In the genomic region with DNA sequence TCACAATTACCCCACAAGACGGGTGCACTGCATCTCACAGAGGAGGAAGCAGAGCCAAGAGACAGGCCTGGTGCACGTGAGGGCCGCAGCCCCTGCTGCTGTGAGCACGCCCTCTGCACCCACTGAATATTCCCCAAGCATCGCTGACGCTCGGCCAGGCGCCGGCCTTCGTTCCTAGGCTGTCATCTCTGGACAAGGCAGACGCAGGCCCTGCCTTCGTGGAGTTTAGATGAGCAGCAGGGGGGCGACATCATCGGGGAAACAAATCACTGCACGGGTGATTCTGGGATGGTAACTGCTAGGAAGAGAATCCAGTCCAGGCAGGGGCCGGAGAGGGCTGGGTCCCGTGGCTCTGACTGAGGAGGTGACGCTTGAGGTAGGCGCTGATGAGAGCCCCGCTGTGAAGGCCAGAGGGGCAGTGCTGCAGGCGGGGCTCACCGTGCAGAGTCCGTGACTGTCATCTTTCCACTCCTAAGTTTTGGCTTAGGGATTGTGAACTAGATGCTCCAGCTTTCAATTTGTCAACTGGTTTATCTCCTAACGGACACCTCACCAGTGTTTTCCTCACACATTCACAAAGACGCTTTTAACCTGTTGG, we compare ENCODE assay signal across 20 cellular contexts.
DNase-seq lines count a peak whose midpoint lies in the region; ATAC-seq and TF ChIP-seq lines count a peak whose summit lies in the region.
"Had no signal": no experiment of that assay in that cellular context is flagged by ENCODE, and none has a peak within 500 bp of the region (broad histone marks: within the 10 kb centered on the region; RNA-seq: fewer than 3 reads in every experiment).

No MANE protein-coding gene starts in this region.

- no peak for ATAC-seq in Right ventricle myocardium inferior
- ATAC-seq in upper lobe of right lung, result peak; percentile 32
- no peak for ATAC-seq in HG03439 (IDR thresholded peaks at IDR 0.05; ENCODE audit: unreplicated experiment)

- H3K23ac ChIP-seq in neuronal stem cell (ENCODE audit: low read depth, low read length, poor library complexity), result no peak overlapping the region

- H3K27ac ChIP-seq in left ventricle myocardium inferior (replicated peaks), result no peak overlapping the region
- H3K27ac ChIP-seq in endodermal cell (ENCODE audit: low read depth, low read length), result peak overlapping the region; percentile 4
- H3K27ac ChIP-seq in neuronal stem cell (replicated peaks; ENCODE audit: low read length), result no peak overlapping the region
- no peak overlapping the region for H3K27ac ChIP-seq in upper lobe of right lung
- H3K27ac ChIP-seq in GM23248, result no peak overlapping the region
- H3K27ac ChIP-seq: 22Rv1 had no signal

- H3F3A ChIP-seq in GM23248 (ENCODE audit: insufficient read depth), result no peaks in the 10 kb centered on the region

- DNase-seq in Right ventricle myocardium inferior (ENCODE audit: missing footprints) (peak; percentile 59), left ventricle myocardium inferior (no peak), endodermal cell (no peak), neuronal stem cell (ENCODE audit: low spot score) (no peak), upper lobe of right lung (no peak), MV-4-11 (lab: John Stamatoyannopoulos, UW) (no peak), GM23248 (no peak)
- DNase-seq: Calu3; CD4-positive, alpha-beta memory T cell; KG1; NCI-H1436 treated with DMSO at 0.1 percent for 48 hours; NCI-H2029 treated with DMSO at 0.1 percent for 48 hours; NCI-H2171 treated with DMSO at 0.1 percent for 48 hours; NCI-H446 treated with DMSO at 0.1 percent for 48 hours; NK-92 treated with Interleukin-12 subunit alpha and Interleukin-12 subunit beta, amount 100 ng/mL, for 24 hours; OCI-M1 had no signal

- no peaks in the 10 kb centered on the region for H3K27me3 Mint-ChIP-seq in endodermal cell (ENCODE audit: insufficient read depth)

- H4K91ac ChIP-seq in neuronal stem cell (ENCODE audit: low read depth, low read length, poor library complexity), result peak overlapping the region; percentile 85

- in situ Hi-C loops in GM23248 (cut with MboI), result no loop called here

- H3K4ac ChIP-seq in neuronal stem cell (ENCODE audit: low read length), result no peak overlapping the region

- no peak overlapping the region for H2BK15ac ChIP-seq in neuronal stem cell (ENCODE audit: low read length)

- H4K8ac ChIP-seq in neuronal stem cell (ENCODE audit: low read depth, low read length), result peak overlapping the region; percentile 5

- H3K36me3 Mint-ChIP-seq in endodermal cell (ENCODE audit: low read depth), result no peaks in the 10 kb centered on the region
- H3K36me3 Mint-ChIP-seq: CD4-positive, alpha-beta memory T cell had no signal

- H2BK12ac ChIP-seq in neuronal stem cell (ENCODE audit: low read length), result no peak overlapping the region

- H3K79me2 ChIP-seq in GM23248 (ENCODE audit: insufficient read depth), result no peaks in the 10 kb centered on the region

- H3K27ac Mint-ChIP-seq in endodermal cell, result no peak overlapping the region
- H3K27ac Mint-ChIP-seq: B cell; CD4-positive, alpha-beta memory T cell had no signal

- H2AFZ ChIP-seq in neuronal stem cell (ENCODE audit: low read length) (peak overlapping the region; percentile 72), GM23248 (no peak overlapping the region)

- intact Hi-C loops in Right ventricle myocardium inferior (cut with DNase I), result no loop called here
- intact Hi-C loops in left ventricle myocardium inferior (cut with micrococcal nuclease), result no loop called here
- intact Hi-C loops in upper lobe of right lung (cut with DNase I), result no loop called here

- no peaks in the 10 kb centered on the region for H3K79me1 ChIP-seq in neuronal stem cell (ENCODE audit: low read depth, low read length)

- H3K9me2 ChIP-seq in GM23248 (ENCODE audit: insufficient read depth), result no peaks in the 10 kb centered on the region

- H3K4me1 Mint-ChIP-seq in endodermal cell, result peaks cover 8% of the 10 kb centered on the region

- 86 to 89% methylated on average over 13 to 25 of the region's 25 CpGs for WGBS in endodermal cell (ENCODE audit: insufficient coverage in 1 of 2, insufficient read length in 1 of 2), 2 experiments
- no CpG with 5 or more reads among the region's 25 CpGs for WGBS in neuronal stem cell (ENCODE audit: extremely low coverage in 2 of 2, insufficient read length in 2 of 2, insufficient replicate concordance in 1 of 2), 2 donors
- WGBS in GM23248 (ENCODE audit: low coverage in 1 of 2, low lambda C conversion rate in 2 of 2, missing lambda C conversion rate in 2 of 2), 2 experiments, result 75 to 81% methylated on average over 25 of the region's 25 CpGs

- H3K36me3 ChIP-seq in left ventricle myocardium inferior, result no peaks in the 10 kb centered on the region
- no peaks in the 10 kb centered on the region for H3K36me3 ChIP-seq in endodermal cell (ENCODE audit: control insufficient read depth, insufficient read depth, low read length)
- no peaks in the 10 kb centered on the region for H3K36me3 ChIP-seq in neuronal stem cell (replicated peaks in 1 of 2; ENCODE audit: control insufficient read depth in 2 of 2, insufficient read depth in 2 of 2, low read length in 2 of 2)
- no peaks in the 10 kb centered on the region for H3K36me3 ChIP-seq in upper lobe of right lung
- H3K36me3 ChIP-seq in GM23248 (ENCODE audit: low read depth), result no peaks in the 10 kb centered on the region
- H3K36me3 ChIP-seq: HAP-1 had no signal

- no peaks in the 10 kb centered on the region for H3K9me3 ChIP-seq in left ventricle myocardium inferior (replicated peaks)
- no peaks in the 10 kb centered on the region for H3K9me3 ChIP-seq in endodermal cell (ENCODE audit: control insufficient read depth, low read length)
- no peaks in the 10 kb centered on the region for H3K9me3 ChIP-seq in neuronal stem cell (replicated peaks in 1 of 2; ENCODE audit: control insufficient read depth in 2 of 2, insufficient read depth in 1 of 2, low read depth in 1 of 2, low read length in 2 of 2)
- H3K9me3 ChIP-seq in upper lobe of right lung, result no peaks in the 10 kb centered on the region
- H3K9me3 ChIP-seq in GM23248 (ENCODE audit: low read depth), result no peaks in the 10 kb centered on the region
- H3K9me3 ChIP-seq: HAP-1 had no signal

- peak overlapping the region; percentile 40 for H2AK5ac ChIP-seq in neuronal stem cell (ENCODE audit: low read depth, low read length)

- no peak overlapping the region for H2BK120ac ChIP-seq in neuronal stem cell (ENCODE audit: low read depth, low read length)

- TF ChIP-seq CTCF in left ventricle myocardium inferior (IDR thresholded peaks at IDR 0.05; ENCODE audit: borderline replicate concordance) (no peak), endodermal cell (conservative IDR thresholded peaks at IDR 0.05) (no peak), upper lobe of right lung (IDR thresholded peaks at IDR 0.05) (no peak)

- H3K4me3 Mint-ChIP-seq in endodermal cell, result no peak overlapping the region
- H3K4me3 Mint-ChIP-seq: B cell; CD4-positive, alpha-beta memory T cell had no signal

- H4K20me1 ChIP-seq in GM23248 (ENCODE audit: insufficient read depth), result no peaks in the 10 kb centered on the region

- H3K9ac ChIP-seq in endodermal cell (ENCODE audit: extremely low read depth, low read length, poor library complexity, severe bottlenecking) (no peak overlapping the region), neuronal stem cell (ENCODE audit: low read depth, low read length, poor library complexity) (no peak overlapping the region), GM23248 (no peak overlapping the region)

- no peaks in the 10 kb centered on the region for H3K27me3 ChIP-seq in left ventricle myocardium inferior (ENCODE audit: low read depth)
- H3K27me3 ChIP-seq in endodermal cell (ENCODE audit: control insufficient read depth, insufficient read depth, low read length, poor library complexity, severe bottlenecking), result no peaks in the 10 kb centered on the region
- no peaks in the 10 kb centered on the region for H3K27me3 ChIP-seq in neuronal stem cell (ENCODE audit: control insufficient read depth in 3 of 3, insufficient read depth in 3 of 3, low read depth in 1 of 3, low read length in 3 of 3)
- H3K27me3 ChIP-seq in upper lobe of right lung, result no peaks in the 10 kb centered on the region
- H3K27me3 ChIP-seq in GM23248 (replicated peaks; ENCODE audit: insufficient read depth), result no peaks in the 10 kb centered on the region

- H3K4me3 ChIP-seq in left ventricle myocardium inferior (no peak overlapping the region), endodermal cell (ENCODE audit: low read length) (no peak overlapping the region), neuronal stem cell (ENCODE audit: low read length in 2 of 2) (no peak overlapping the region), upper lobe of right lung (no peak overlapping the region), GM23248 (no peak overlapping the region)
- H3K4me3 ChIP-seq: HAP-1 had no signal

- no peak overlapping the region for H3K14ac ChIP-seq in neuronal stem cell (ENCODE audit: low read length)

- H2BK5ac ChIP-seq in neuronal stem cell (ENCODE audit: low read length), result no peak overlapping the region

- H3K4me2 ChIP-seq in neuronal stem cell (ENCODE audit: insufficient read depth, low read length, poor library complexity, severe bottlenecking) (no peak overlapping the region), GM23248 (ENCODE audit: unreplicated experiment) (no peak overlapping the region)

- peak overlapping the region; percentile 56 for H3K18ac ChIP-seq in neuronal stem cell (ENCODE audit: low read length)

- H3K9me3 Mint-ChIP-seq in endodermal cell, result no peaks in the 10 kb centered on the region

- peaks cover 28% of the 10 kb centered on the region for H3K4me1 ChIP-seq in left ventricle myocardium inferior
- peaks cover 7% of the 10 kb centered on the region for H3K4me1 ChIP-seq in endodermal cell (ENCODE audit: control insufficient read depth, insufficient read depth, low read length)
- H3K4me1 ChIP-seq in neuronal stem cell (ENCODE audit: control insufficient read depth in 2 of 2, insufficient read depth in 1 of 2, low read depth in 1 of 2, low read length in 2 of 2), result peaks cover 11 to 18% of the 10 kb centered on the region in 2 donors
- H3K4me1 ChIP-seq in upper lobe of right lung, result no peaks in the 10 kb centered on the region
- no peaks in the 10 kb centered on the region for H3K4me1 ChIP-seq in GM23248 (ENCODE audit: insufficient read depth)
- H3K4me1 ChIP-seq: HAP-1 had no signal
